Comparison of ENCODE assay signal across 20 cellular contexts in genomic region chr7:110308791-110309190, GRCh38.
A peak's percentile ranks its signal among the peaks of the same experiment; 100 is the strongest.
DNase-seq lines count a peak whose midpoint lies in the region; ATAC-seq and TF ChIP-seq lines count a peak whose summit lies in the region.
"Had no signal": no experiment of that assay in that cellular context is flagged by ENCODE, and none has a peak within 500 bp of the region (broad histone marks: within the 10 kb centered on the region; RNA-seq: fewer than 3 reads in every experiment).

No MANE protein-coding gene starts in this region.

- H3K36me3 ChIP-seq in endodermal cell (ENCODE audit: control insufficient read depth, insufficient read depth, low read length) = no peaks in the 10 kb centered on the region
- no peaks in the 10 kb centered on the region for H3K36me3 ChIP-seq in mesendoderm (ENCODE audit: control insufficient read depth, insufficient read depth, low read length)
- H3K36me3 ChIP-seq: BLaER1 had no signal

- peak; percentile 10 for DNase-seq in DMS53 (lab: John Stamatoyannopoulos, UW)
- DNase-seq in DMS53 treated with DMSO at 0.1 percent for 48 hours (lab: John Stamatoyannopoulos, UW; ENCODE audit: unreplicated experiment) = no peak
- peak; percentile 61 for DNase-seq in endodermal cell
- peak; percentile 40 for DNase-seq in mesendoderm
- no peak for DNase-seq in activated CD4-positive, alpha-beta T cell treated with anti-CD3 and anti-CD28 coated beads, Interleukin-2, amount 10 ng/mL, durations not matched to agents 24 days and 14 days
- DNase-seq in NCI-H2227 treated with DMSO at 0.1 percent for 48 hours (lab: John Stamatoyannopoulos, UW) = no peak
- DNase-seq: Caco-2; CD4-positive, CD25-positive, alpha-beta regulatory T cell; DMS153; DMS79 treated with DMSO at 0.1 percent for 48 hours; GF-D8; GM23248; H9 had no signal

- H4K5ac ChIP-seq in mesendoderm (ENCODE audit: low read length) = no peak overlapping the region

- H3K27ac Mint-ChIP-seq in endodermal cell = no peak overlapping the region
- no peak overlapping the region for H3K27ac Mint-ChIP-seq in activated CD4-positive, alpha-beta T cell treated with anti-CD3 and anti-CD28 coated beads, Interleukin-2, amount 10 ng/mL, durations not matched to agents 24 days and 14 days
- H3K27ac Mint-ChIP-seq: B cell; CD4-positive, CD25-positive, alpha-beta regulatory T cell; CD8-positive, alpha-beta T cell; H9 had no signal

- TF ChIP-seq CTCF in endodermal cell (conservative IDR thresholded peaks at IDR 0.05) = no peak

- no peak overlapping the region for H2BK5ac ChIP-seq in mesendoderm (ENCODE audit: low read length)

- H3K4me3 ChIP-seq in endodermal cell (ENCODE audit: low read length) (no peak overlapping the region), mesendoderm (ENCODE audit: low read length) (no peak overlapping the region)
- H3K4me3 ChIP-seq: BLaER1, GM23248 had no signal

- H3K27me3 Mint-ChIP-seq in endodermal cell (ENCODE audit: insufficient read depth) = no peaks in the 10 kb centered on the region
- H3K27me3 Mint-ChIP-seq in activated CD4-positive, alpha-beta T cell treated with anti-CD3 and anti-CD28 coated beads, Interleukin-2, amount 10 ng/mL, durations not matched to agents 24 days and 14 days = no peaks in the 10 kb centered on the region
- H3K27me3 Mint-ChIP-seq: B cell; CD4-positive, CD25-positive, alpha-beta regulatory T cell had no signal

- ATAC-seq in GM21515 (IDR thresholded peaks at IDR 0.05; ENCODE audit: unreplicated experiment) = no peak
- ATAC-seq: CD8-positive, alpha-beta T cell; HCT116 had no signal

- no peak overlapping the region for H3K18ac ChIP-seq in mesendoderm (ENCODE audit: low read length)

- peaks cover 24% of the 10 kb centered on the region for H3K9me3 ChIP-seq in endodermal cell (ENCODE audit: control insufficient read depth, low read length)

- no peak overlapping the region for H3K4me2 ChIP-seq in mesendoderm (ENCODE audit: low read length)
- H3K4me2 ChIP-seq: BLaER1 had no signal

- H3K4me3 Mint-ChIP-seq in endodermal cell = no peak overlapping the region
- H3K4me3 Mint-ChIP-seq in activated CD4-positive, alpha-beta T cell treated with anti-CD3 and anti-CD28 coated beads, Interleukin-2, amount 10 ng/mL, durations not matched to agents 24 days and 14 days = no peak overlapping the region
- H3K4me3 Mint-ChIP-seq: B cell; CD4-positive, CD25-positive, alpha-beta regulatory T cell; CD8-positive, alpha-beta T cell; H9 had no signal

- H2BK15ac ChIP-seq in mesendoderm (replicated peaks; ENCODE audit: low read depth) = no peak overlapping the region

- no peak overlapping the region for H3K4ac ChIP-seq in mesendoderm (ENCODE audit: low read depth, low read length)

- H3K4me1 Mint-ChIP-seq in endodermal cell = peaks cover 13% of the 10 kb centered on the region
- no peaks in the 10 kb centered on the region for H3K4me1 Mint-ChIP-seq in activated CD4-positive, alpha-beta T cell treated with anti-CD3 and anti-CD28 coated beads, Interleukin-2, amount 10 ng/mL, durations not matched to agents 24 days and 14 days
- H3K4me1 Mint-ChIP-seq: B cell; CD4-positive, CD25-positive, alpha-beta regulatory T cell had no signal

- H3K27me3 ChIP-seq in endodermal cell (ENCODE audit: control insufficient read depth, insufficient read depth, low read length, poor library complexity, severe bottlenecking) (no peaks in the 10 kb centered on the region), mesendoderm (ENCODE audit: insufficient read depth, low read length, poor library complexity) (no peaks in the 10 kb centered on the region)
- H3K27me3 ChIP-seq: BLaER1 had no signal

- no peak overlapping the region for H2AK5ac ChIP-seq in mesendoderm (ENCODE audit: low read length)

- H3K79me1 ChIP-seq in mesendoderm (ENCODE audit: low read length) = no peaks in the 10 kb centered on the region

- H2BK120ac ChIP-seq in mesendoderm (ENCODE audit: low read depth, low read length) = no peak overlapping the region

- H3K56ac ChIP-seq in mesendoderm (ENCODE audit: low read length) = no peak overlapping the region

- no peak overlapping the region for H3K23ac ChIP-seq in mesendoderm (ENCODE audit: low read length)

- H3K36me3 Mint-ChIP-seq in endodermal cell (ENCODE audit: low read depth) = no peaks in the 10 kb centered on the region
- no peaks in the 10 kb centered on the region for H3K36me3 Mint-ChIP-seq in activated CD4-positive, alpha-beta T cell treated with anti-CD3 and anti-CD28 coated beads, Interleukin-2, amount 10 ng/mL, durations not matched to agents 24 days and 14 days (ENCODE audit: low read depth)
- H3K36me3 Mint-ChIP-seq: CD4-positive, CD25-positive, alpha-beta regulatory T cell; CD8-positive, alpha-beta T cell had no signal

- no peak overlapping the region for H4K8ac ChIP-seq in mesendoderm (ENCODE audit: low read depth, low read length)

- peaks cover 14% of the 10 kb centered on the region for H3K9me3 Mint-ChIP-seq in endodermal cell
- H3K9me3 Mint-ChIP-seq in activated CD4-positive, alpha-beta T cell treated with anti-CD3 and anti-CD28 coated beads, Interleukin-2, amount 10 ng/mL, durations not matched to agents 24 days and 14 days = no peaks in the 10 kb centered on the region
- H3K9me3 Mint-ChIP-seq: CD8-positive, alpha-beta T cell had no signal

- intact Hi-C loops in activated CD4-positive, alpha-beta T cell treated with anti-CD3 and anti-CD28 coated beads, Interleukin-2, amount 10 ng/mL, durations not matched to agents 24 days and 14 days (cut with micrococcal nuclease) = no loop called here

- H3K9ac ChIP-seq in endodermal cell (ENCODE audit: extremely low read depth, low read length, poor library complexity, severe bottlenecking) = no peak overlapping the region
- no peak overlapping the region for H3K9ac ChIP-seq in mesendoderm (ENCODE audit: low read length)
- H3K9ac ChIP-seq: BLaER1, GM23248 had no signal

- H3K4me1 ChIP-seq in endodermal cell (ENCODE audit: control insufficient read depth, insufficient read depth, low read length) (no peaks in the 10 kb centered on the region), mesendoderm (ENCODE audit: control insufficient read depth, low read depth, low read length) (no peaks in the 10 kb centered on the region)
- H3K4me1 ChIP-seq: BLaER1, Caco-2 had no signal

- no peaks in the 10 kb centered on the region for H3K79me2 ChIP-seq in mesendoderm (ENCODE audit: control insufficient read depth, insufficient read depth, low read length)

- 92% methylated on average over 2 to 5 of the region's 5 CpGs for WGBS in endodermal cell (ENCODE audit: insufficient coverage in 1 of 2, insufficient read length in 1 of 2), 2 experiments
- WGBS in mesendoderm (ENCODE audit: extremely low coverage, insufficient coverage, low lambda C conversion rate) = no CpG with 5 or more reads among the region's 5 CpGs

- no peak overlapping the region for H3K27ac ChIP-seq in endodermal cell (ENCODE audit: low read depth, low read length)
- H3K27ac ChIP-seq in mesendoderm (ENCODE audit: low read depth, low read length) = no peak overlapping the region
- H3K27ac ChIP-seq: 22Rv1, BLaER1, C4-2B, GM23248 had no signal

Comparison
In these comparisons a context has a peak if more than half of its experiments do, and no peak if none do; other contexts are left out.
1. DNase-seq: peak in DMS53 (single experiment), endodermal cell (single experiment) and mesendoderm (single experiment); none in DMS53 treated with DMSO at 0.1 percent for 48 hours (single experiment), activated CD4-positive, alpha-beta T cell treated with anti-CD3 and anti-CD28 coated beads, Interleukin-2, amount 10 ng/mL, durations not matched to agents 24 days and 14 days (single experiment) and NCI-H2227 treated with DMSO at 0.1 percent for 48 hours (single experiment).